ENCODE assay signal across 11 cellular contexts in genomic region chr12:94706250-94706661, GRCh38. TPM values are rescaled to one million over a fixed set of nuclear protein-coding genes. Genes with fewer than 3 reads are reported as not detected.
DNase-seq lines count a peak whose midpoint lies in the region; ATAC-seq, FAIRE-seq and TF ChIP-seq lines count a peak whose summit lies in the region.
"Had no signal": no experiment of that assay in that cellular context is flagged by ENCODE, and none has a peak within 500 bp of the region (broad histone marks: within the 10 kb centered on the region; RNA-seq: fewer than 3 reads in every experiment).

No MANE protein-coding gene starts in this region.

- DNase-seq in GM12892 (ENCODE audit: insufficient read length) = no peak
- no peak for DNase-seq in GM19239 (ENCODE audit: insufficient read length, low spot score)
- DNase-seq in bronchial epithelial cell (ENCODE audit: low read depth) = peak; percentile 86
- DNase-seq in SKM-1 treated with dmso at 0.1 percent for 144 hours (lab: John Stamatoyannopoulos, UW; ENCODE audit: unreplicated experiment) = no peak
- DNase-seq in cortex of kidney (lab: John Stamatoyannopoulos, UW) = no peak
- DNase-seq in body of pancreas = no peak
- DNase-seq in NCI-H510A treated with DMSO at 0.1 percent for 48 hours (lab: John Stamatoyannopoulos, UW) = no peak
- DNase-seq: CD4-positive, CD25-positive, alpha-beta regulatory T cell; glutamatergic neuron; right cardiac atrium had no signal

- peaks cover 9% of the 10 kb centered on the region for H3K4me1 ChIP-seq in body of pancreas

- H3K27me3 ChIP-seq in bronchial epithelial cell (ENCODE audit: control insufficient read depth, insufficient read depth, low read length) (no peaks in the 10 kb centered on the region), body of pancreas (no peaks in the 10 kb centered on the region)

- intact Hi-C loops in body of pancreas (cut with DNase I) = no loop called here

- H3K27ac ChIP-seq in body of pancreas = no peak overlapping the region

- TF ChIP-seq CTCF in bronchial epithelial cell (IDR thresholded peaks at IDR 0.05; ENCODE audit: insufficient read depth, low read length, severe bottlenecking) (no peak), body of pancreas (IDR thresholded peaks at IDR 0.05) (no peak)

- no peak for TF ChIP-seq POLR2A in GM12892 (IDR thresholded peaks at IDR 0.05; ENCODE audit: low read depth, low read length)
- no peak for TF ChIP-seq POLR2A in body of pancreas (IDR thresholded peaks at IDR 0.05)

- FAIRE-seq in GM12892 (lab: Jason Lieb, UNC) = peak; percentile 61
- peak; percentile 39 for FAIRE-seq in GM19239 (lab: Jason Lieb, UNC)
- no peak for FAIRE-seq in bronchial epithelial cell (lab: Jason Lieb, UNC)

- H3K36me3 ChIP-seq in bronchial epithelial cell (ENCODE audit: control insufficient read depth, insufficient read depth, low read length) (no peaks in the 10 kb centered on the region), body of pancreas (replicated peaks in 1 of 2; ENCODE audit: insufficient read depth in 1 of 2, low read depth in 2 of 2) (no peaks in the 10 kb centered on the region)

- H3K9me3 ChIP-seq in body of pancreas = no peaks in the 10 kb centered on the region

- H3K4me3 ChIP-seq in bronchial epithelial cell (ENCODE audit: low read depth, low read length) (no peak overlapping the region), body of pancreas (no peak overlapping the region)

- WGBS in body of pancreas, 2 donors = 62 to 69% methylated on average over 2 to 4 of the region's 4 CpGs

- ATAC-seq in HG02970 (IDR thresholded peaks at IDR 0.05; ENCODE audit: low FRiP score, unreplicated experiment) = peak; percentile 60
- no peak for ATAC-seq in body of pancreas
- ATAC-seq: right cardiac atrium had no signal

RNA-seq across cellular contexts. Expression of gene TMCC3, which starts 55.9 kb away (rescaled TPM):
- polyA plus RNA-seq in GM12892 (2012; ENCODE audit: missing spikeins) = 16.0 TPM
- total RNA-seq in bronchial epithelial cell (5.8 and 8.8 TPM in 2 replicates), body of pancreas (1 to 10 TPM; 1.3 to 3.6 TPM)
